ENCODE assay signal across 1 cellular context in genomic region chr5:95842955-95843544, GRCh38.
TF ChIP-seq lines count a peak whose summit lies in the region.

No MANE protein-coding gene starts in this region.

TF ChIP-seq in HEK293, 187 proteins besides CTCF, POLR2A, EP300 and RAD21 (continued from another document):
- no peak for TF ChIP-seq AEBP2 (tag by site-specific recombination; IDR thresholded peaks at IDR 0.05; ENCODE audit: borderline replicate concordance)
- TF ChIP-seq ZBTB10 (tag by site-specific recombination; IDR thresholded peaks at IDR 0.05): no peak
